ENCODE assay signal across 28 cellular contexts in the genomic region with DNA sequence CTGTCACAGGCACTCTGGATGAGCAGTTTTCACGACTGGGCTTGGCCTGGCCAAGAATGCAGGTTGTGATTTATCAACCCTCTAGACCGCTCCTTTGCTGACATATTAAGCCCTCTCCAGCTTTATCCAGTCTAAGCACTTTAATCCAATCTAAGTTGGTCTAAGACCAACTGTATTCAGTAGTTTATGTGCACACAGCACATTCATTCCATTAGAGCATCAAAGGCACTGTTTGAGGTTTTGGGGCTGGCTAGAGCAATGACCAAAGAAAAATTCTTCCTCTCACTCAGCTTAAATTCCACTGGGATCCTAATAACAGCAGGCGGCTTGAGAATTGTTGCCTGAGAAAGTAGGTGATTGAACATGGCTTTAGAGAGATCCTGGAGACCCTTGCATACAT.
"Had no signal": no experiment of that assay in that cellular context is flagged by ENCODE, and none has a peak within 500 bp of the region (broad histone marks: within the 10 kb centered on the region; RNA-seq: fewer than 3 reads in every experiment).

No MANE protein-coding gene starts in this region.

- H3K27ac ChIP-seq: adrenal gland, breast epithelium, cardiac muscle cell, colonic mucosa, epithelial cell of prostate, esophagus squamous epithelium, heart left ventricle had no signal

- H3K27me3 ChIP-seq: adrenal gland, breast epithelium, cardiac muscle cell, colonic mucosa, esophagus squamous epithelium, heart left ventricle had no signal

- H3K36me3 ChIP-seq: adrenal gland, breast epithelium, colonic mucosa had no signal

- H3K4me1 ChIP-seq: adrenal gland, breast epithelium, colonic mucosa, esophagus squamous epithelium, heart left ventricle had no signal

- DNase-seq: activated CD4-positive, alpha-beta memory T cell treated with anti-CD3 and anti-CD28 coated beads for 36 hours; activated CD4-positive, alpha-beta T cell treated with anti-CD3 and anti-CD28 coated beads for 36 hours; activated CD4-positive, alpha-beta T cell treated with anti-CD3 and anti-CD28 coated beads, Interleukin-2, amount 10 ng/mL, durations not matched to agents 24 days and 14 days; activated CD4-positive, CD25-positive, alpha-beta regulatory T cell; activated CD4-positive, CD25-positive, alpha-beta regulatory T cell treated with anti-CD3 and anti-CD28 coated beads, Interleukin-2, amount 50 U/mL, for 72 hours; activated CD8-positive, alpha-beta memory T cell treated with anti-CD3 and anti-CD28 coated beads, Interleukin-2, amount 10 ng/mL, durations not matched to agents 7 days and 5 days; activated CD8-positive, alpha-beta memory T cell treated with anti-CD3 and anti-CD28 coated beads, Interleukin-2, amount 50 U/mL, for 4 hours; activated CD8-positive, alpha-beta T cell treated with anti-CD3 and anti-CD28 coated beads, Interleukin-2, amount 10 ng/mL, durations not matched to agents 7 days and 5 days; activated effector memory CD4-positive, alpha-beta T cell treated with anti-CD3 and anti-CD28 coated beads, Interleukin-2, amount 50 U/mL, for 16 hours; activated naive CD4-positive, alpha-beta T cell treated with anti-CD3 and anti-CD28 coated beads for 36 hours; activated naive CD8-positive, alpha-beta T cell treated with anti-CD3 and anti-CD28 coated beads for 36 hours; activated naive CD8-positive, alpha-beta T cell treated with anti-CD3 and anti-CD28 coated beads, Interleukin-2, amount 50 U/mL, for 24 hours; activated T-cell treated with anti-CD3 and anti-CD28 coated beads, Interleukin-2, amount 50 U/mL, for 1 hour; activated T-cell treated with anti-CD3 and anti-CD28 coated beads, Interleukin-2, amount 50 U/mL, for 48 hours; adrenal gland; amygdala; aorta; central memory CD4-positive, alpha-beta T cell; cerebellar nuclear complex; colonic mucosa; effector CD8-positive, alpha-beta T cell; esophagus squamous epithelium; foreskin fibroblast; heart left ventricle; T-helper 2 cell had no signal

- H3K4me3 ChIP-seq: adrenal gland, breast epithelium, cardiac muscle cell, colonic mucosa, esophagus squamous epithelium, heart left ventricle had no signal

- H3K9me3 ChIP-seq: adrenal gland, breast epithelium, colonic mucosa, esophagus squamous epithelium, heart left ventricle had no signal

- ATAC-seq: activated CD4-positive, alpha-beta T cell treated with anti-CD3 and anti-CD28 coated beads for 36 hours; activated CD8-positive, alpha-beta memory T cell treated with anti-CD3 and anti-CD28 coated beads, Interleukin-2, amount 10 ng/mL, durations not matched to agents 7 days and 5 days; activated CD8-positive, alpha-beta T cell treated with anti-CD3 and anti-CD28 coated beads, Interleukin-2, amount 10 ng/mL, durations not matched to agents 7 days and 5 days; activated naive CD8-positive, alpha-beta T cell treated with anti-CD3 and anti-CD28 coated beads, Interleukin-2, amount 50 U/mL, for 24 hours; heart left ventricle had no signal
